ENCODE assay signal across 8 cellular contexts in the genomic region with DNA sequence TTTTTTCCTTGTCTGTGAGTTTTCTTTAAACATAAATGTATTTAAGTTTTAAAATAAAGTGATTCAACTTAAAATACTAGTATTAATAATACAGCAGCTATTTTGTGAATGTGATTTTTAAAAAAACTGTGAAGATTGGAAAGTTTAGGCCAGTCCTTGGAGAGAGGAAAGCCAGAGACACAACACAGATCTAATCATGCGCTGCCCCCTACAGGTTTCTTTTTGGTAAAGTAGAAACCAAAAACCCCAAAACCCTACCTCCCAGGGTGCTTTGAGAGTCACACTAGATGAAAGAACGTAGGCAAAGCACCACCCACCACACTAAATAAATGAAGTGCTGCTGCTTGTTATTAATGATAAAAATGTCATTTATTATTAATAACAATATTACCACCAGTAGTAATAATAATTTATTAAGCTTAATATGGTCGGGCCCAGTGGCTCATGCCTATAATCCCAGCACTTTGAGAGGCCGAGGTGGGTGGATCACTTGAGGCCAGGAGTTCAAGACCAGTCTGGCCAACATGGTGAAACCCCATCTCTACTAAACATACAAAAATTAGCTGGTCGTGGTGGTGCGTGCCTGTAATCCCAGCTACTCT. TPM values are rescaled to one million over a fixed set of nuclear protein-coding genes. Genes with fewer than 3 reads are reported as not detected.
A peak's percentile ranks its signal among the peaks of the same experiment; 100 is the strongest.
DNase-seq lines count a peak whose midpoint lies in the region; ATAC-seq, FAIRE-seq and TF ChIP-seq lines count a peak whose summit lies in the region.

No MANE protein-coding gene starts in this region.

- DNase-seq in SIG-M5 treated with dmso at 0.1 percent for 504 hours (lab: John Stamatoyannopoulos, UW; ENCODE audit: unreplicated experiment) (peak; percentile 81), SIG-M5 (lab: John Stamatoyannopoulos, UW) (no peak), NCI-H1105 (lab: John Stamatoyannopoulos, UW) (peak; percentile 51), T-helper 17 cell (peak in 1 of 3 donors; percentile 33), bronchial epithelial cell (ENCODE audit: low read depth) (peak; percentile 43), left lobe of liver (ENCODE audit: low spot score) (no peak), ureter (ENCODE audit: low spot score) (no peak)
- peak; percentile 28 for DNase-seq in stimulated activated CD8-positive, alpha-beta memory T cell treated with anti-CD3 and anti-CD28 coated beads, Interleukin-12 subunit alpha, Interleukin-12 subunit beta, amount 100 ng/mL, for 1 hour (ENCODE audit: low read depth)

- H3K27ac Mint-ChIP-seq in T-helper 17 cell, result no peak overlapping the region

- H3K4me1 Mint-ChIP-seq in T-helper 17 cell, result peaks cover 21% of the 10 kb centered on the region

- no peaks in the 10 kb centered on the region for H3K9me3 ChIP-seq in T-helper 17 cell (ENCODE audit: control insufficient read depth, low read length, poor library complexity, severe bottlenecking)

- H3K36me3 Mint-ChIP-seq in T-helper 17 cell (ENCODE audit: low read depth), result peaks cover 3% of the 10 kb centered on the region

- peak; percentile 70 for TF ChIP-seq CTCF in bronchial epithelial cell (IDR thresholded peaks at IDR 0.05; ENCODE audit: insufficient read depth, low read length, severe bottlenecking)

- H3K27me3 ChIP-seq in bronchial epithelial cell (ENCODE audit: control insufficient read depth, insufficient read depth, low read length), result no peaks in the 10 kb centered on the region

- FAIRE-seq in bronchial epithelial cell (lab: Jason Lieb, UNC), result no peak

- no peak overlapping the region for H3K4me3 ChIP-seq in bronchial epithelial cell (ENCODE audit: low read depth, low read length)

- H3K27me3 Mint-ChIP-seq in T-helper 17 cell, result no peaks in the 10 kb centered on the region

- H3K4me3 Mint-ChIP-seq in T-helper 17 cell, result no peak overlapping the region

- peak; percentile 87 for ATAC-seq in T-helper 17 cell
- ATAC-seq in left lobe of liver, result peak; percentile 98

- no peaks in the 10 kb centered on the region for H3K36me3 ChIP-seq in bronchial epithelial cell (ENCODE audit: control insufficient read depth, insufficient read depth, low read length)

RNA-seq across cellular contexts. Expression of a gene that starts 33.7 kb away (rescaled TPM):
- 10 to 100 TPM; 42.4 to 44.8 TPM for total RNA-seq in T-helper 17 cell
- total RNA-seq in bronchial epithelial cell, result 1.6 and 4.6 TPM in 2 replicates
- total RNA-seq in left lobe of liver, result 8.6 TPM
- 35.0 TPM for total RNA-seq in ureter

Comparison
In these comparisons a context has a peak if more than half of its experiments do, and no peak if none do; other contexts are left out.
1. DNase-seq: peak in SIG-M5 treated with dmso at 0.1 percent for 504 hours (single experiment), NCI-H1105 (single experiment), bronchial epithelial cell (single experiment) and stimulated activated CD8-positive, alpha-beta memory T cell treated with anti-CD3 and anti-CD28 coated beads, Interleukin-12 subunit alpha, Interleukin-12 subunit beta, amount 100 ng/mL, for 1 hour (single experiment); none in SIG-M5 (single experiment), left lobe of liver (single experiment) and ureter (single experiment).